8 cellular contexts compared by ENCODE assay signal in genomic region chr5:137629646-137630045, GRCh38.
A peak's percentile ranks its signal among the peaks of the same experiment; 100 is the strongest.
DNase-seq lines count a peak whose midpoint lies in the region; ATAC-seq, FAIRE-seq and TF ChIP-seq lines count a peak whose summit lies in the region.

No MANE protein-coding gene starts in this region.

- no peak overlapping the region for H2AFZ ChIP-seq in GM12878 (ENCODE audit: control insufficient read depth, low read depth, low read length)
- H2AFZ ChIP-seq in smooth muscle cell (ENCODE audit: low read depth): no peak overlapping the region

- H3K9me3 ChIP-seq in GM12878 (replicated peaks; ENCODE audit: control insufficient read depth, insufficient read depth, low read length) (no peaks in the 10 kb centered on the region), smooth muscle cell (replicated peaks; ENCODE audit: low read depth) (no peaks in the 10 kb centered on the region)

- H3F3A ChIP-seq in smooth muscle cell (ENCODE audit: low read depth): no peaks in the 10 kb centered on the region

- H3K9ac ChIP-seq in GM12878 (ENCODE audit: control insufficient read depth, insufficient read depth, low read length): no peak overlapping the region
- H3K9ac ChIP-seq in smooth muscle cell (ENCODE audit: low read depth): no peak overlapping the region

- no peak overlapping the region for H3K4me2 ChIP-seq in GM12878 (ENCODE audit: control insufficient read depth, insufficient read depth)
- peak overlapping the region; percentile 58 for H3K4me2 ChIP-seq in smooth muscle cell

- CTCF ChIA-PET in GM12878 (lab: Yijun Ruan, JAX): interaction anchor here (0.6 to 10.5 kb wide), 38 partner anchors 10 to 619 kb away, joined by 3 to 195 read pairs (median 4); partner anchors contain the start of gene KLHL3

- peak; percentile 90 for TF ChIP-seq RAD21 in GM12878 (IDR thresholded peaks at IDR 0.05; ENCODE audit: insufficient read depth, low read depth, low read length)

- SMC1A ChIA-PET in GM12878 (lab: Charles Lee; ENCODE audit: uncharacterized antibody, unreplicated experiment): interaction anchor here (0.8 to 10.8 kb wide), 15 partner anchors 10 to 504 kb away, joined by 3 to 106 read pairs (median 4); partner anchors contain the start of gene KLHL3

- peak; percentile 92 for FAIRE-seq in GM12878 (lab: Jason Lieb, UNC)

- in situ Hi-C loops in GM12878 (cut with MboI): loop anchor here (5.0 to 10.0 kb wide), 2 partner anchors 113 to 435 kb away; no protein-coding TSS in a partner anchor

- H3K4me1 ChIP-seq in GM12878 (ENCODE audit: control insufficient read depth, insufficient read depth, low read length): no peaks in the 10 kb centered on the region
- peaks cover 17% of the 10 kb centered on the region for H3K4me1 ChIP-seq in smooth muscle cell (ENCODE audit: low read depth)

- DNase-seq in AG08396 (ENCODE audit: low spot score) (peak; percentile 75), GM10266 (ENCODE audit: extremely low spot score) (peak; percentile 78), NCI-H82 treated with DMSO at 0.1 percent for 48 hours (lab: John Stamatoyannopoulos, UW; ENCODE audit: unreplicated experiment) (peak; percentile 27), GM12878 (ENCODE audit: low read depth, low spot score) (peak; percentile 8), iPS DF 19.7 (ENCODE audit: low read depth, low spot score) (peak; percentile 17), smooth muscle cell (lab: John Stamatoyannopoulos, UW; ENCODE audit: unreplicated experiment) (no peak)
- no peak for DNase-seq in activated effector memory CD4-positive, alpha-beta T cell treated with anti-CD3 and anti-CD28 coated beads, Interleukin-2, amount 50 U/mL, for 16 hours

- POLR2A ChIA-PET in GM12878 (lab: Charles Lee): interaction anchor here (1.1 kb wide), 1 partner anchor 113 kb away, joined by 8 read pairs; no protein-coding TSS in a partner anchor

- H3K27ac ChIP-seq in GM12878 (ENCODE audit: control insufficient read depth, insufficient read depth) (no peak overlapping the region), smooth muscle cell (ENCODE audit: low read depth) (no peak overlapping the region)

- H4K20me1 ChIP-seq in GM12878 (ENCODE audit: control insufficient read depth, insufficient read depth): no peaks in the 10 kb centered on the region
- H4K20me1 ChIP-seq in smooth muscle cell (ENCODE audit: low read depth): no peaks in the 10 kb centered on the region

- peak; percentile 76 for ATAC-seq in HG03354 (IDR thresholded peaks at IDR 0.05; ENCODE audit: poor library complexity, severe bottlenecking, unreplicated experiment)
- ATAC-seq in GM12878: peak; percentile 92

- TF ChIP-seq POLR2A in GM12878 (IDR thresholded peaks at IDR 0.05; ENCODE audit: low read depth, low read length): no peak

- intact Hi-C loops in GM12878 (cut with micrococcal nuclease; ENCODE audit: unreplicated experiment): loop anchor here (1.0 to 10.0 kb wide), 5 partner anchors 114 to 505 kb away; partner anchors contain the start of genes FAM13B and NME5

- no TSS peak for BruUV-seq in GM12878 (replicated peaks; lab: Mats Ljungman, UMichigan)

- no peak overlapping the region for H3K4me3 ChIP-seq in GM12878
- no peak overlapping the region for H3K4me3 ChIP-seq in smooth muscle cell

- H3K36me3 ChIP-seq in GM12878 (ENCODE audit: control insufficient read depth in 2 of 2, insufficient read depth in 2 of 2, low read length in 1 of 2) (no peaks in the 10 kb centered on the region; a peak in 1 of 4 replicates), smooth muscle cell (ENCODE audit: low read depth) (no peaks in the 10 kb centered on the region)

- TF ChIP-seq EP300 in GM12878 (IDR thresholded peaks at IDR 0.05; ENCODE audit: borderline replicate concordance in 1 of 2, control insufficient read depth in 1 of 2, low read depth in 2 of 2, low read length in 2 of 2): no peak

- TF ChIP-seq CTCF in GM10266 (IDR thresholded peaks at IDR 0.05; ENCODE audit: control insufficient read depth, insufficient read depth, low read depth, missing control alignments) (peak; percentile 82), GM12878 (IDR thresholded peaks at IDR 0.05 in 2 of 3, conservative IDR thresholded peaks at IDR 0.05 in 1 of 3; ENCODE audit: control insufficient read depth in 2 of 3, extremely low read depth in 1 of 3, insufficient read depth in 1 of 3, low read depth in 3 of 3, low read length in 3 of 3) (peak; percentile 75 to 89 (median 86)), smooth muscle cell (IDR thresholded peaks at IDR 0.05; ENCODE audit: borderline replicate concordance, insufficient read depth, poor library complexity, severe bottlenecking) (peak; percentile 98)

- WGBS in GM12878 (ENCODE audit: insufficient coverage, insufficient replicate concordance, low lambda C conversion rate, missing lambda C conversion rate): 32% methylated on average over 4 of the region's 4 CpGs
- 15% methylated on average over 4 of the region's 4 CpGs for WGBS in smooth muscle cell (ENCODE audit: low lambda C conversion rate)

- H3K27me3 ChIP-seq in GM12878 (replicated peaks in 1 of 2; ENCODE audit: control insufficient read depth in 2 of 2, insufficient read depth in 2 of 2, low read length in 1 of 2) (no peaks in the 10 kb centered on the region), smooth muscle cell (ENCODE audit: low read depth) (no peaks in the 10 kb centered on the region)

- RAD21 ChIA-PET in GM12878 (lab: Charles Lee; ENCODE audit: unreplicated experiment): interaction anchor here (0.6 to 7.5 kb wide), 13 partner anchors 9 to 309 kb away, joined by 3 to 101 read pairs (median 4); partner anchors contain the start of gene KLHL3

- no peaks in the 10 kb centered on the region for H3K79me2 ChIP-seq in GM12878 (ENCODE audit: control insufficient read depth, insufficient read depth, low read length)
- H3K79me2 ChIP-seq in smooth muscle cell (ENCODE audit: low read depth): no peaks in the 10 kb centered on the region

TF ChIP-seq in GM12878, 131 proteins besides CTCF, POLR2A, EP300 and RAD21 (continues in another document):
- no peak for TF ChIP-seq TAF1 (IDR thresholded peaks at IDR 0.05; ENCODE audit: borderline replicate concordance, low read depth, low read length)
- TF ChIP-seq NR2F1 (conservative IDR thresholded peaks at IDR 0.05): no peak
- no peak for TF ChIP-seq TCF7 (IDR thresholded peaks at IDR 0.05; ENCODE audit: borderline replicate concordance)
- TF ChIP-seq SMC3 (IDR thresholded peaks at IDR 0.05; ENCODE audit: borderline replicate concordance, low read length): peak; percentile 76
- TF ChIP-seq NKRF (conservative IDR thresholded peaks at IDR 0.05): no peak
- TF ChIP-seq RELB (IDR thresholded peaks at IDR 0.05; ENCODE audit: low read depth): no peak
- no peak for TF ChIP-seq CEBPZ (IDR thresholded peaks at IDR 0.05; ENCODE audit: low read depth, low read length)
- 0 out of 2 replicates have a peak, but pooled peaks have one; percentile 35 for TF ChIP-seq YY1 (IDR thresholded peaks at IDR 0.05; ENCODE audit: low read depth, low read length)

Comparison
In these comparisons a context has a peak if more than half of its experiments do, and no peak if none do; other contexts are left out.
1. DNase-seq: peak in AG08396 (single experiment), GM10266 (single experiment), NCI-H82 treated with DMSO at 0.1 percent for 48 hours (single experiment), GM12878 (single experiment) and iPS DF 19.7 (single experiment); none in smooth muscle cell (single experiment) and activated effector memory CD4-positive, alpha-beta T cell treated with anti-CD3 and anti-CD28 coated beads, Interleukin-2, amount 50 U/mL, for 16 hours (single experiment).
2. Peak in every context shown above with its lines, with median percentiles within 50 percentile points of each other: CTCF ChIP-seq.